16 cellular contexts compared by ENCODE assay signal in the genomic region with DNA sequence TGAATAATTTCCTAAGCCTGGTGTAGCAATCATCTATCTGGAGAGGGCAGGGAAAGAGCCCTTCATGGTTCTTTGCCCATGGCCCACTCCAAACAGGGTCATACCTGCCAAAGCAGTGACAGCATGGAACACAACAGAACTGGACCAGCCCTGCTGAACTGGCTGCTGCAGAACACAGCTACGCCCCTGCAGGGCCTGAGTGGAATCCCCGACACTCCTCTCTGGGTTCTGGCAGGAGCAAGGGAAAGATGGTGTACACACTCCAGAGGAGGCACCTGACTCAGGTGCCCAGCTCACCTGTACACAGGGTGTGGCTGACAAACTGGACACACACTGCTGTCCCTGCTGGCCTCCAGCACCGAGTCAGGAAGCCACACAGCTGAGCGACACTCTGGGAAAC. TPM values are rescaled to one million over a fixed set of nuclear protein-coding genes. Genes with fewer than 3 reads are reported as not detected.
DNase-seq lines count a peak whose midpoint lies in the region; ATAC-seq and TF ChIP-seq lines count a peak whose summit lies in the region.
"Had no signal": no experiment of that assay in that cellular context is flagged by ENCODE, and none has a peak within 500 bp of the region (broad histone marks: within the 10 kb centered on the region; RNA-seq: fewer than 3 reads in every experiment).

No MANE protein-coding gene starts in this region.

- CTCF ChIA-PET in IMR-90 (lab: Yijun Ruan, JAX) = interaction anchor here (0.6 kb wide), 1 partner anchor 15 kb away, joined by 3 read pairs; no protein-coding TSS in a partner anchor

- no peak overlapping the region for H2AK9ac ChIP-seq in IMR-90 (replicated peaks; ENCODE audit: low read depth, low read length, poor library complexity)

- in situ Hi-C loops in IMR-90 (cut with MboI; ENCODE audit: low sequenced_read_pairs) = no loop called here

- no peak overlapping the region for H2AFZ ChIP-seq in IMR-90 (replicated peaks; ENCODE audit: low read length, poor library complexity)

- H2BK120ac ChIP-seq in IMR-90 (ENCODE audit: low read depth, low read length) = no peak overlapping the region; the same call in 1 of the 2 replicates

- dilution Hi-C loops in IMR-90 (cut with HindIII; ENCODE audit: low sequenced_read_pairs, unreplicated experiment) = no loop called here

- H3K4me3 ChIP-seq in IMR-90 (ENCODE audit: insufficient read depth, low read depth, low read length) (no peak overlapping the region), tibial nerve (no peak overlapping the region), breast epithelium (no peak overlapping the region)
- H3K4me3 ChIP-seq: A549, Peyer's patch had no signal

- POLR2A ChIA-PET in IMR-90 (lab: Charles Lee; ENCODE audit: unreplicated experiment) = no interaction called here

- H3K23ac ChIP-seq in IMR-90 (ENCODE audit: low read depth, low read length) = no peak overlapping the region

- H3K36me3 ChIP-seq in IMR-90 (ENCODE audit: control insufficient read depth, insufficient read depth, low read length) = peaks cover 62% of the 10 kb centered on the region
- peaks cover 11 to 99% (median 23%) of the 10 kb centered on the region in 3 donors for H3K36me3 ChIP-seq in tibial nerve
- H3K36me3 ChIP-seq in breast epithelium = peaks cover 12% of the 10 kb centered on the region

- BruUV-seq in IMR-90 (replicated peaks; lab: Mats Ljungman, UMichigan) = no TSS peak

- no peak overlapping the region for H2BK5ac ChIP-seq in IMR-90 (ENCODE audit: low read depth, low read length, poor library complexity, severe bottlenecking)

- H2BK15ac ChIP-seq in IMR-90 (ENCODE audit: low read depth, low read length) = no peak overlapping the region

- no peaks in the 10 kb centered on the region; the same call in 1 of the 2 replicates for H4K20me1 ChIP-seq in IMR-90 (ENCODE audit: insufficient read depth, low read length)

- TF ChIP-seq EP300 in tibial nerve (IDR thresholded peaks at IDR 0.05) = no peak

- no peak for TF ChIP-seq CTCF in IMR-90 (conservative IDR thresholded peaks at IDR 0.05; ENCODE audit: low read depth, low read length)
- TF ChIP-seq CTCF in tibial nerve (IDR thresholded peaks at IDR 0.05) = no peak
- TF ChIP-seq CTCF in breast epithelium (IDR thresholded peaks at IDR 0.05) = no peak

- no peak overlapping the region for H2BK20ac ChIP-seq in IMR-90 (ENCODE audit: low read depth, low read length)

- no peak overlapping the region for H3K4me2 ChIP-seq in IMR-90 (ENCODE audit: low read depth, low read length)
- H3K4me2 ChIP-seq: A549 had no signal

- H4K8ac ChIP-seq in IMR-90 (ENCODE audit: low read depth in 2 of 2, low read length in 2 of 2) = no peak overlapping the region

- peaks cover 7 to 28% of the 10 kb centered on the region in 2 experiments for H3K79me1 ChIP-seq in IMR-90 (ENCODE audit: low read depth in 1 of 2, low read length in 2 of 2)

- H2AK5ac ChIP-seq in IMR-90 (ENCODE audit: low read depth, low read length) = no peak overlapping the region; the same call in 1 of the 2 replicates

- ATAC-seq in IMR-90 (ENCODE audit: low read depth) = no peak
- ATAC-seq: A549, HepG2 had no signal

- no peak overlapping the region for H3K14ac ChIP-seq in IMR-90 (replicated peaks; ENCODE audit: low read depth, low read length)

- no peak overlapping the region; the same call in 1 of the 2 replicates for H4K5ac ChIP-seq in IMR-90 (ENCODE audit: low read depth, low read length)

- intact Hi-C loops in IMR-90 (cut with micrococcal nuclease) = no loop called here
- intact Hi-C loops in breast epithelium (cut with DNase I; ENCODE audit: low total_unique reads) = no loop called here

- H3K56ac ChIP-seq in IMR-90 (ENCODE audit: extremely low read depth, insufficient read depth, low read length) = no peak overlapping the region

- no peaks in the 10 kb centered on the region for H3K9me3 ChIP-seq in IMR-90 (ENCODE audit: control insufficient read depth, insufficient read depth, low read length)
- no peaks in the 10 kb centered on the region for H3K9me3 ChIP-seq in tibial nerve
- no peaks in the 10 kb centered on the region for H3K9me3 ChIP-seq in breast epithelium
- H3K9me3 ChIP-seq: A549, Peyer's patch had no signal

- no peak overlapping the region for H3K9ac ChIP-seq in IMR-90 (ENCODE audit: low read depth, low read length)

- TF ChIP-seq RAD21 in IMR-90 (IDR thresholded peaks at IDR 0.05; ENCODE audit: low read length) = no peak

- H3K9me1 ChIP-seq in IMR-90 (ENCODE audit: insufficient read depth, low read length) = peaks cover 9% of the 10 kb centered on the region; the same call in 1 of the 2 replicates

- peak; percentile 17 for DNase-seq in DMS79 (lab: John Stamatoyannopoulos, UW)
- no peak for DNase-seq in IMR-90
- no peak for DNase-seq in tibial nerve (ENCODE audit: low spot score in 2 of 2)
- DNase-seq in NCI-H1092 treated with DMSO at 0.1 percent for 48 hours (lab: John Stamatoyannopoulos, UW) = no peak
- DNase-seq in breast epithelium (ENCODE audit: low spot score in 2 of 2) = no peak
- DNase-seq: KBM-7, MM.1S, NCI-H1048, NCI-H1436, NCI-H524, NCI-H82, Peyer's patch had no signal

- H3K4me1 ChIP-seq in IMR-90 (ENCODE audit: control insufficient read depth, insufficient read depth, low read length) = peaks cover 6% of the 10 kb centered on the region; the same call in 1 of the 2 replicates
- H3K4me1 ChIP-seq in tibial nerve = no peaks in the 10 kb centered on the region
- H3K4me1 ChIP-seq in breast epithelium = no peaks in the 10 kb centered on the region
- H3K4me1 ChIP-seq: Peyer's patch had no signal

- no peak overlapping the region for H3K18ac ChIP-seq in IMR-90 (ENCODE audit: low read depth, low read length)

- WGBS in IMR-90 (ENCODE audit: extremely low coverage in 2 of 2, insufficient read length in 1 of 2), 2 experiments = 100% methylated on average over 2 of the region's 4 CpGs; no CpG with 5 or more reads in 1 of the 2 experiments
- WGBS in tibial nerve, 2 donors = 96 to 100% methylated on average over 3 to 4 of the region's 4 CpGs

- H3K27ac ChIP-seq in IMR-90 (ENCODE audit: insufficient read depth, low read length) = peak overlapping the region; percentile 8; the same call in 1 of the 2 replicates
- peak overlapping the region; percentile 1 for H3K27ac ChIP-seq in layer of hippocampus (ENCODE audit: low read depth, low read length)
- peak overlapping the region; percentile 23 for H3K27ac ChIP-seq in temporal lobe (ENCODE audit: low read depth, low read length)
- no peak overlapping the region for H3K27ac ChIP-seq in tibial nerve
- no peak overlapping the region for H3K27ac ChIP-seq in breast epithelium
- H3K27ac ChIP-seq: A549, Peyer's patch had no signal

- H4K91ac ChIP-seq in IMR-90 (ENCODE audit: insufficient read depth, low read depth, low read length) = no peak overlapping the region

- H3K27me3 ChIP-seq in IMR-90 (ENCODE audit: control insufficient read depth, insufficient read depth, low read length) = no peaks in the 10 kb centered on the region
- no peaks in the 10 kb centered on the region for H3K27me3 ChIP-seq in layer of hippocampus (ENCODE audit: control insufficient read depth, insufficient read depth, low read length)
- H3K27me3 ChIP-seq in tibial nerve = no peaks in the 10 kb centered on the region
- no peaks in the 10 kb centered on the region for H3K27me3 ChIP-seq in breast epithelium
- H3K27me3 ChIP-seq: Peyer's patch had no signal

- TF ChIP-seq POLR2A in IMR-90 (IDR thresholded peaks at IDR 0.05; ENCODE audit: low read depth, low read length) (no peak), tibial nerve (IDR thresholded peaks at IDR 0.05) (no peak), breast epithelium (IDR thresholded peaks at IDR 0.05) (no peak)

- H3K4ac ChIP-seq in IMR-90 (ENCODE audit: low read depth, low read length) = no peak overlapping the region

TF ChIP-seq in IMR-90, 13 proteins besides CTCF, POLR2A, EP300 and RAD21:
- no peak for TF ChIP-seq MAZ (IDR thresholded peaks at IDR 0.05; ENCODE audit: borderline replicate concordance, low read depth, low read length)

RNA-seq across cellular contexts. Expression of gene MIEF2, which starts 19.8 kb away (rescaled TPM):
- total RNA-seq in IMR-90 (2012; rRNA removed) (9.1 and 12.2 TPM in 2 replicates), temporal lobe (22.4 TPM), tibial nerve (10 to 100 TPM; 16.2 to 31.7 (median 20.4) TPM), breast epithelium (10 to 100 TPM in 2 of 3 donors, 1 to 10 TPM in 1; 9.8 to 29.6 (median 19.0) TPM)
- 20.7 and 26.6 TPM in 2 replicates for polyA plus RNA-seq in IMR-90 (2012; rRNA removed)
- 17.9 and 19.8 TPM in 2 replicates for polyA plus RNA-seq in IMR-90 (2012; cell fraction: cytosol; rRNA removed)
- 32.6 and 84.0 TPM in 2 replicates for polyA plus RNA-seq in IMR-90 (2012; cell fraction: nucleus; rRNA removed; ENCODE audit: low replicate concordance)

RNA-seq across cellular contexts. Expression of gene FLII, which starts 21.7 kb away (rescaled TPM):
- total RNA-seq in IMR-90 (2012; rRNA removed) = 258 and 263 TPM in 2 replicates
- 290 and 321 TPM in 2 replicates for polyA plus RNA-seq in IMR-90 (2012; rRNA removed)
- polyA plus RNA-seq in IMR-90 (2012; cell fraction: cytosol; rRNA removed) = 217 and 243 TPM in 2 replicates
- 740 and 1,400 TPM in 2 replicates for polyA plus RNA-seq in IMR-90 (2012; cell fraction: nucleus; rRNA removed; ENCODE audit: low replicate concordance)
- 38.1 TPM for total RNA-seq in temporal lobe
- 100 to 1,000 TPM; 284 to 466 (median 335) TPM for total RNA-seq in tibial nerve
- 100 to 1,000 TPM; 235 to 298 (median 293) TPM for total RNA-seq in breast epithelium

RNA-seq across cellular contexts. Expression of gene TOP3A, which starts 34.6 kb away (rescaled TPM):
- total RNA-seq in IMR-90 (2012; rRNA removed) (21.3 and 25.6 TPM in 2 replicates), temporal lobe (28.0 TPM), tibial nerve (10 to 100 TPM; 47.9 to 92.4 (median 63.5) TPM), breast epithelium (10 to 100 TPM; 25.9 to 46.5 (median 30.1) TPM)
- 12.4 and 13.4 TPM in 2 replicates for polyA plus RNA-seq in IMR-90 (2012; rRNA removed)
- 6.9 and 11.3 TPM in 2 replicates for polyA plus RNA-seq in IMR-90 (2012; cell fraction: cytosol; rRNA removed)
- 27.6 and 28.4 TPM in 2 replicates for polyA plus RNA-seq in IMR-90 (2012; cell fraction: nucleus; rRNA removed; ENCODE audit: low replicate concordance)

RNA-seq across cellular contexts. Expression of gene SMCR8, which starts 34.9 kb away (rescaled TPM):
- 10.6 and 10.9 TPM in 2 replicates for total RNA-seq in IMR-90 (2012; rRNA removed)
- 7.1 and 7.2 TPM in 2 replicates for polyA plus RNA-seq in IMR-90 (2012; rRNA removed)
- polyA plus RNA-seq in IMR-90 (2012; cell fraction: cytosol; rRNA removed) = 2.8 and 3.8 TPM in 2 replicates
- 6.9 and 10.3 TPM in 2 replicates for polyA plus RNA-seq in IMR-90 (2012; cell fraction: nucleus; rRNA removed; ENCODE audit: low replicate concordance)
- total RNA-seq in temporal lobe = 9.3 TPM
- total RNA-seq in tibial nerve = 10 to 100 TPM; 11.4 to 13.5 (median 12.7) TPM
- 10 to 100 TPM; 16.4 to 20.9 (median 16.8) TPM for total RNA-seq in breast epithelium

RNA-seq across cellular contexts. Expression of gene LLGL1, which starts 54.8 kb away (rescaled TPM):
- total RNA-seq in IMR-90 (2012; rRNA removed) (34.2 and 40.1 TPM in 2 replicates), temporal lobe (27.5 TPM), tibial nerve (10 to 100 TPM; 20.9 to 30.2 (median 27.9) TPM), breast epithelium (10 to 100 TPM; 16.0 to 21.6 (median 18.4) TPM)
- polyA plus RNA-seq in IMR-90 (2012; rRNA removed) = 52.9 and 57.9 TPM in 2 replicates
- polyA plus RNA-seq in IMR-90 (2012; cell fraction: cytosol; rRNA removed) = 29.8 and 72.4 TPM in 2 replicates
- polyA plus RNA-seq in IMR-90 (2012; cell fraction: nucleus; rRNA removed; ENCODE audit: low replicate concordance) = 53.9 and 145 TPM in 2 replicates

Comparison
In these comparisons a context has a peak if more than half of its experiments do, and no peak if none do; other contexts are left out.
1. H3K27ac ChIP-seq: peak in IMR-90 (single experiment), layer of hippocampus (single experiment) and temporal lobe (single experiment); none in tibial nerve (0 of 4) and breast epithelium (0 of 2).